Comparison of ENCODE assay signal across 1 cellular context in the genomic region with DNA sequence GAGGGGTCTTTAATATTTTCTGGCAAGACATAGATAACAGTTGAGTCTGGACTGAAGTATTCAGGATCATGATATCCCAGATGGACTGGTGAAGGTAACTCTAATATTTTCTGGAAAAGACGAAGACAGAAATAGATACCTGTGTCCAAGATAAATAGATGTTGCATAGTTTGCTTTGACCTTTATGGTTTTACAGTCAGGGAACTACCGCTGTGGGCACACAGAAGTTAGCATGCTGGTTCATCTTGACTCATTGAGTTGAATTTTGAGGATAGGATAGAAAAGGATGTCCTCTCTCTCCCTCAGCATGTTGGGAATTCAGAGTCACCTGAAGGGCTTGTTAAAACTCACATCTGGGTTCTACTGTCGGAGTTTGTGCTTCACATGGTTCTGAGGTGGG.
TF ChIP-seq lines count a peak whose summit lies in the region.

No MANE protein-coding gene starts in this region.

TF ChIP-seq in K562, 482 proteins besides CTCF, POLR2A, EP300 and RAD21 (continued from another document):
- TF ChIP-seq, protein P1, sequence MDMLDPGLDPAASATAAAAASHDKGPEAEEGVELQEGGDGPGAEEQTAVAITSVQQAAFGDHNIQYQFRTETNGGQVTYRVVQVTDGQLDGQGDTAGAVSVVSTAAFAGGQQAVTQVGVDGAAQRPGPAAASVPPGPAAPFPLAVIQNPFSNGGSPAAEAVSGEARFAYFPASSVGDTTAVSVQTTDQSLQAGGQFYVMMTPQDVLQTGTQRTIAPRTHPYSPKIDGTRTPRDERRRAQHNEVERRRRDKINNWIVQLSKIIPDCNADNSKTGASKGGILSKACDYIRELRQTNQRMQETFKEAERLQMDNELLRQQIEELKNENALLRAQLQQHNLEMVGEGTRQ (CRISPR knock-in tag; IDR thresholded peaks at IDR 0.05), result no peak
- no peak for TF ChIP-seq RBFOX2 (IDR thresholded peaks at IDR 0.05; ENCODE audit: low read depth, low read length)
